ENCODE assay signal across 1 cellular context in genomic region chr12:7018350-7019042, GRCh38.
TF ChIP-seq lines count a peak whose summit lies in the region.

TSS of gene LPCAT3 (minus strand) at chr12:7018476. CDS start at chr12:7018424, 52 bp downstream.

TF ChIP-seq in HEK293, 187 proteins besides CTCF, POLR2A, EP300 and RAD21 (continued from another document and continues in another):
- TF ChIP-seq ZBTB11 (tag by site-specific recombination; conservative IDR thresholded peaks at IDR 0.05; ENCODE audit: low read depth) (no peak; the same call in none of the 2 replicates), KLF1 (tag by site-specific recombination; IDR thresholded peaks at IDR 0.05) (peak; percentile 11), ELK4 (IDR thresholded peaks at IDR 0.05; ENCODE audit: borderline replicate concordance, low read depth, low read length) (no peak; the same call in 1 of the 2 replicates), ZNF140 (tag by site-specific recombination; IDR thresholded peaks at IDR 0.05) (no peak), ZNF830 (tag by site-specific recombination; IDR thresholded peaks at IDR 0.05; ENCODE audit: low read depth) (no peak), HOXD13 (CRISPR knock-in tag; IDR thresholded peaks at IDR 0.05; ENCODE audit: borderline replicate concordance) (no peak), ZNF174 (tag by site-specific recombination; IDR thresholded peaks at IDR 0.05) (no peak), ZNF510 (tag by site-specific recombination; IDR thresholded peaks at IDR 0.05; ENCODE audit: insufficient replicate concordance) (no peak), ZNF350 (tag by site-specific recombination; IDR thresholded peaks at IDR 0.05) (no peak), ZNF138 (tag by site-specific recombination; IDR thresholded peaks at IDR 0.05; ENCODE audit: borderline replicate concordance) (no peak), ZNF777 (tag by site-specific recombination; IDR thresholded peaks at IDR 0.05; ENCODE audit: borderline replicate concordance) (no peak), ZNF76 (tag by site-specific recombination; IDR thresholded peaks at IDR 0.05; ENCODE audit: borderline replicate concordance, low read depth) (peak; percentile 77; the same call in 1 of the 2 replicates), ZNF677 (tag by site-specific recombination; IDR thresholded peaks at IDR 0.05) (no peak), ZNF121 (tag by site-specific recombination; IDR thresholded peaks at IDR 0.05) (no peak), ZXDB (tag by site-specific recombination; IDR thresholded peaks at IDR 0.05) (peak; percentile 17), ZFHX2 (tag by site-specific recombination; conservative IDR thresholded peaks at IDR 0.05) (peak; percentile 65), ZNF449 (tag by site-specific recombination; IDR thresholded peaks at IDR 0.05) (peak; percentile 37; the same call in 1 of the 2 replicates), ZNF214 (tag by site-specific recombination; IDR thresholded peaks at IDR 0.05; ENCODE audit: borderline replicate concordance) (no peak), ZSCAN5A (tag by site-specific recombination; IDR thresholded peaks at IDR 0.05) (no peak; the same call in 1 of the 2 replicates), ZNF239 (tag by site-specific recombination; IDR thresholded peaks at IDR 0.05) (no peak), ZNF660 (tag by site-specific recombination; IDR thresholded peaks at IDR 0.05) (peak; percentile 89; the same call in 1 of the 2 replicates), HIC1 (tag by site-specific recombination; IDR thresholded peaks at IDR 0.05) (no peak), ZNF843 (tag by site-specific recombination; IDR thresholded peaks at IDR 0.05) (peak; percentile 26; the same call in 1 of the 2 replicates), ZNF560 (tag by site-specific recombination; IDR thresholded peaks at IDR 0.05; ENCODE audit: borderline replicate concordance) (no peak), ZNF175 (tag by site-specific recombination; IDR thresholded peaks at IDR 0.05) (no peak), SP2 (tag by site-specific recombination; IDR thresholded peaks at IDR 0.05) (peak; percentile 95), ZNF335 (tag by site-specific recombination; conservative IDR thresholded peaks at IDR 0.05) (peak; percentile 98), AEBP2 (tag by site-specific recombination; IDR thresholded peaks at IDR 0.05; ENCODE audit: borderline replicate concordance) (no peak), ZNF114 (tag by site-specific recombination; IDR thresholded peaks at IDR 0.05) (no peak), ZNF555 (tag by site-specific recombination; conservative IDR thresholded peaks at IDR 0.05) (no peak), SALL2 (tag by site-specific recombination; IDR thresholded peaks at IDR 0.05; ENCODE audit: borderline replicate concordance) (no peak), WT1 (tag by site-specific recombination; IDR thresholded peaks at IDR 0.05) (peak; percentile 69), ZBTB20 (tag by site-specific recombination; IDR thresholded peaks at IDR 0.05) (0 out of 2 replicates have a peak, but pooled peaks have one; percentile 55), ZBTB44 (tag by site-specific recombination; IDR thresholded peaks at IDR 0.05) (peak; percentile 67; the same call in 1 of the 2 replicates), KLF17 (tag by site-specific recombination; IDR thresholded peaks at IDR 0.05) (peak; percentile 23; the same call in 1 of the 2 replicates), ZNF596 (tag by site-specific recombination; IDR thresholded peaks at IDR 0.05) (peak; percentile 31; the same call in 1 of the 2 replicates), PRDM4 (tag by site-specific recombination; IDR thresholded peaks at IDR 0.05) (peak; percentile 49; the same call in 1 of the 2 replicates), BCL11A (tag by site-specific recombination; IDR thresholded peaks at IDR 0.05; ENCODE audit: low read depth) (peak; percentile 58; the same call in 1 of the 2 replicates), ZIC2 (tag by site-specific recombination; IDR thresholded peaks at IDR 0.05) (peak; percentile 78), ZNF670 (tag by site-specific recombination; IDR thresholded peaks at IDR 0.05; ENCODE audit: low read depth) (no peak), TCF7L2 (IDR thresholded peaks at IDR 0.05; ENCODE audit: borderline replicate concordance, low read depth, low read length) (no peak), ZNF416 (tag by site-specific recombination; IDR thresholded peaks at IDR 0.05) (no peak), ZNF768 (tag by site-specific recombination; IDR thresholded peaks at IDR 0.05) (no peak), ZNF571 (tag by site-specific recombination; IDR thresholded peaks at IDR 0.05) (no peak), YY1 (tag by site-specific recombination; IDR thresholded peaks at IDR 0.05) (no peak), ZNF146 (tag by site-specific recombination; IDR thresholded peaks at IDR 0.05) (no peak), ZNF423 (tag by site-specific recombination; IDR thresholded peaks at IDR 0.05) (0 out of 2 replicates have a peak, but pooled peaks have one; percentile 26), SP3 (tag by site-specific recombination; IDR thresholded peaks at IDR 0.05) (peak; percentile 88), ZNF202 (tag by site-specific recombination; IDR thresholded peaks at IDR 0.05; ENCODE audit: borderline replicate concordance) (no peak), ZNF624 (tag by site-specific recombination; IDR thresholded peaks at IDR 0.05) (no peak), ZNF266 (tag by site-specific recombination; IDR thresholded peaks at IDR 0.05; ENCODE audit: low read depth) (no peak)
